8 cellular contexts compared by ENCODE assay signal in the genomic region with DNA sequence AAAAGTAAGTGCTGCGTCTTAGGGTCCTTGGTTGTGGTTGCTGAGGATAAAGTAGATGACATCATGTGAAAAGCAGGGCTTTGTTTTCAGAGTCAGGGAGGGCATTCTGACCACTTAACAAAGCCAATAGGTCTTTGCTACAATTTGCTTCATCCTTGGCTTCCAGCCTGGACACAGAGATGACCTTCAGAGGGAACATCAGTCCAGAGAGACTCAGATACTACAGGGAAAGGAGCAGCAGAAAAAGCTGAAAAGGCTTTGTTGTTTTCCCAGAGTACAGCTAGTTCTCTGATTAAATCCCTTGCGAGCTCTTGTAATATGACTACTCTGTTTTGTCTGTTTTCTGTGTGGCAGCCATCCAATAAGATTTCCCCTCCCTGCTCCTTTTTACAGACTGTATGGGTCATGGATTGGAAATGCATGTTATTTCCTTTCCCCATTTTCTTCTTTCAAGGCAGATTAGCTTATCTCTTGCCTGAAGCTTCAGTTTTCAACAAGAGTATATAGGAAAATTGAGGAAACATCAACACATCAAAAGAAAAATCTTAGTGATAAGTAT. TPM values are rescaled to one million over a fixed set of nuclear protein-coding genes. Genes with fewer than 3 reads are reported as not detected.
DNase-seq lines count a peak whose midpoint lies in the region; ATAC-seq and TF ChIP-seq lines count a peak whose summit lies in the region.

No MANE protein-coding gene starts in this region.

- POLR2A ChIA-PET in MCF 10A (lab: Yijun Ruan, JAX), result interaction anchor here (0.8 to 1.1 kb wide), 3 partner anchors 9 to 93 kb away, joined by 3 to 5 read pairs (median 3); no protein-coding TSS in a partner anchor

- no peak overlapping the region for H3K4me3 Mint-ChIP-seq in MCF 10A (ENCODE audit: unreplicated experiment)

- DNase-seq in LHCN-M2 (ENCODE audit: low read depth), result peak; percentile 97
- peak; percentile 53 for DNase-seq in MCF 10A (ENCODE audit: unreplicated experiment)
- peak; percentile 16 for DNase-seq in kidney tubule cell (ENCODE audit: low spot score)
- DNase-seq in stromal cell of bone marrow (ENCODE audit: low read depth), result peak; percentile 94
- DNase-seq in GM19240 (ENCODE audit: insufficient read length, low spot score), result no peak
- no peak for DNase-seq in NCI-H526 (lab: John Stamatoyannopoulos, UW)

- peaks cover 7% of the 10 kb centered on the region for H3K4me1 Mint-ChIP-seq in MCF 10A (ENCODE audit: insufficient read depth, unreplicated experiment)

- H3K27ac Mint-ChIP-seq in MCF 10A (ENCODE audit: low read depth, unreplicated experiment), result peak overlapping the region; percentile 75

- no peak for TF ChIP-seq CTCF in MCF 10A (IDR thresholded peaks at IDR 0.05; ENCODE audit: unreplicated experiment)

- CTCF ChIA-PET in MCF 10A (lab: Yijun Ruan, JAX), result interaction anchor here (0.6 kb wide), 1 partner anchor 37 kb away, joined by 3 read pairs; no protein-coding TSS in a partner anchor

- intact Hi-C loops in MCF 10A (cut with micrococcal nuclease), result no loop called here

- no peak for ATAC-seq in HG02885 (IDR thresholded peaks at IDR 0.05; ENCODE audit: poor library complexity, unreplicated experiment)
- ATAC-seq in GM21367 (IDR thresholded peaks at IDR 0.05; ENCODE audit: unreplicated experiment), result no peak

- H3K36me3 Mint-ChIP-seq in MCF 10A (ENCODE audit: insufficient read depth, unreplicated experiment), result peaks cover 83% of the 10 kb centered on the region

- no peaks in the 10 kb centered on the region for H3K27me3 Mint-ChIP-seq in MCF 10A (ENCODE audit: insufficient read depth, unreplicated experiment)

- no TSS peak for BruUV-seq in MCF 10A (replicated peaks; lab: Mats Ljungman, UMichigan)

- H3K9me3 Mint-ChIP-seq in MCF 10A (ENCODE audit: unreplicated experiment), result no peaks in the 10 kb centered on the region

RNA-seq across cellular contexts. Expression of a gene that starts 31.9 kb away (rescaled TPM):
- total RNA-seq in LHCN-M2 (2014; rRNA removed), result 54.2 and 70.2 TPM in 2 replicates
- polyA plus RNA-seq in LHCN-M2 (2012), result 31.4 TPM
- total RNA-seq in MCF 10A (2022), result 75.1 and 91.7 TPM in 2 replicates

RNA-seq across cellular contexts. Expression of a gene that starts 32.2 kb away (rescaled TPM):
- total RNA-seq in LHCN-M2 (2014; rRNA removed), result 3.4 and 5.3 TPM in 2 replicates
- 3.0 TPM for polyA plus RNA-seq in LHCN-M2 (2012)
- total RNA-seq in MCF 10A (2022), result 6.8 and 8.5 TPM in 2 replicates

RNA-seq across cellular contexts. Expression of a gene that starts 51.2 kb away (rescaled TPM):
- total RNA-seq in LHCN-M2 (2014; rRNA removed) (31.0 and 33.0 TPM in 2 replicates), MCF 10A (2022) (61.0 and 63.6 TPM in 2 replicates)
- 69.0 TPM for polyA plus RNA-seq in LHCN-M2 (2012)

RNA-seq across cellular contexts. Expression of a gene that starts 51.6 kb away (rescaled TPM):
- total RNA-seq in LHCN-M2 (2014; rRNA removed), result 9.0 and 14.0 TPM in 2 replicates
- 8.3 TPM for polyA plus RNA-seq in LHCN-M2 (2012)
- 14.5 and 15.3 TPM in 2 replicates for total RNA-seq in MCF 10A (2022)

RNA-seq across cellular contexts. Expression of a gene that starts 55.4 kb away (rescaled TPM):
- 19.8 and 20.9 TPM in 2 replicates for total RNA-seq in LHCN-M2 (2014; rRNA removed)
- 10.3 TPM for polyA plus RNA-seq in LHCN-M2 (2012)
- total RNA-seq in MCF 10A (2022), result 19.6 and 28.5 TPM in 2 replicates

Comparison
In these comparisons a context has a peak if more than half of its experiments do, and no peak if none do; other contexts are left out.
1. DNase-seq: peak in LHCN-M2 (single experiment), MCF 10A (single experiment), kidney tubule cell (single experiment) and stromal cell of bone marrow (single experiment); none in GM19240 (single experiment) and NCI-H526 (0 of 2).